ENCODE assay signal across 20 cellular contexts in genomic region chr18:9508446-9509025, GRCh38. TPM values are rescaled to one million over a fixed set of nuclear protein-coding genes. Genes with fewer than 3 reads are reported as not detected.
DNase-seq lines count a peak whose midpoint lies in the region; ATAC-seq and TF ChIP-seq lines count a peak whose summit lies in the region.
"Had no signal": no experiment of that assay in that cellular context is flagged by ENCODE, and none has a peak within 500 bp of the region (broad histone marks: within the 10 kb centered on the region; RNA-seq: fewer than 3 reads in every experiment).

No MANE protein-coding gene starts in this region.

- ATAC-seq in CD8-positive, alpha-beta T cell = no peak
- no peak for ATAC-seq in effector memory CD8-positive, alpha-beta T cell (replicated peaks)
- no peak for ATAC-seq in HG02884 (IDR thresholded peaks at IDR 0.05; ENCODE audit: unreplicated experiment)
- ATAC-seq in activated CD8-positive, alpha-beta T cell treated with anti-CD3 and anti-CD28 coated beads, Interleukin-2, amount 10 ng/mL, durations not matched to agents 7 days and 5 days = no peak
- ATAC-seq in GM21381 (IDR thresholded peaks at IDR 0.05; ENCODE audit: unreplicated experiment) = no peak

- H3K4me1 Mint-ChIP-seq in CD8-positive, alpha-beta T cell (ENCODE audit: low read depth) = peaks cover 40% of the 10 kb centered on the region
- H3K4me1 Mint-ChIP-seq in effector memory CD8-positive, alpha-beta T cell (ENCODE audit: low read depth in 2 of 2) = peaks cover 17 to 36% of the 10 kb centered on the region in 2 donors
- H3K4me1 Mint-ChIP-seq in activated CD8-positive, alpha-beta T cell treated with anti-CD3 and anti-CD28 coated beads, Interleukin-2, amount 10 ng/mL, durations not matched to agents 7 days and 5 days (ENCODE audit: low read depth) = no peaks in the 10 kb centered on the region

- H3K9me3 ChIP-seq in CD8-positive, alpha-beta T cell (ENCODE audit: low read length) = no peaks in the 10 kb centered on the region
- H3K9me3 ChIP-seq in SK-N-MC (ENCODE audit: low read depth, low read length) (0 out of 2 replicates have a peak, but pooled peaks cover 3% of the 10 kb centered on the region), neutrophil (no peaks in the 10 kb centered on the region)
- H3K9me3 ChIP-seq: SK-N-SH had no signal

- H3K27ac Mint-ChIP-seq in CD8-positive, alpha-beta T cell = peak overlapping the region; percentile 1
- peak overlapping the region; percentile 30 to 93 for H3K27ac Mint-ChIP-seq in effector memory CD8-positive, alpha-beta T cell
- no peak overlapping the region for H3K27ac Mint-ChIP-seq in activated CD8-positive, alpha-beta T cell treated with anti-CD3 and anti-CD28 coated beads, Interleukin-2, amount 10 ng/mL, durations not matched to agents 7 days and 5 days

- H3K27me3 Mint-ChIP-seq in CD8-positive, alpha-beta T cell (ENCODE audit: low read depth) = no peaks in the 10 kb centered on the region
- no peaks in the 10 kb centered on the region for H3K27me3 Mint-ChIP-seq in effector memory CD8-positive, alpha-beta T cell
- H3K27me3 Mint-ChIP-seq in activated CD8-positive, alpha-beta T cell treated with anti-CD3 and anti-CD28 coated beads, Interleukin-2, amount 10 ng/mL, durations not matched to agents 7 days and 5 days (ENCODE audit: low read depth) = no peaks in the 10 kb centered on the region

- no peak overlapping the region for H3K4me3 Mint-ChIP-seq in CD8-positive, alpha-beta T cell
- no peak overlapping the region for H3K4me3 Mint-ChIP-seq in effector memory CD8-positive, alpha-beta T cell
- H3K4me3 Mint-ChIP-seq in activated CD8-positive, alpha-beta T cell treated with anti-CD3 and anti-CD28 coated beads, Interleukin-2, amount 10 ng/mL, durations not matched to agents 7 days and 5 days = no peak overlapping the region

- no peaks in the 10 kb centered on the region for H3K36me3 ChIP-seq in CD8-positive, alpha-beta T cell (ENCODE audit: insufficient read depth, low read length)
- H3K36me3 ChIP-seq in SK-N-MC (ENCODE audit: insufficient read depth, low read length) (no peaks in the 10 kb centered on the region; the same call in 1 of the 2 replicates), neutrophil (peaks cover 9% of the 10 kb centered on the region)

- intact Hi-C loops in CD8-positive, alpha-beta T cell (cut with DNase I, micrococcal nuclease) = loop anchor here in 1 of 2 experiments (1.0 kb wide), 1 partner anchor 18 kb away; no protein-coding TSS in a partner anchor

- H3K9ac ChIP-seq in SK-N-MC (ENCODE audit: insufficient read length) = peak overlapping the region; percentile 20
- H3K9ac ChIP-seq: SK-N-SH had no signal

- H3K4me3 ChIP-seq in CD8-positive, alpha-beta T cell (ENCODE audit: low read depth, low read length) = no peak overlapping the region
- H3K4me3 ChIP-seq in SK-N-MC = no peak overlapping the region
- no peak overlapping the region for H3K4me3 ChIP-seq in neutrophil (ENCODE audit: low read depth in 1 of 2, low read length in 1 of 2)

- peaks cover 3% of the 10 kb centered on the region for H3K4me1 ChIP-seq in CD8-positive, alpha-beta T cell (ENCODE audit: insufficient read depth, low read length)
- H3K4me1 ChIP-seq in neutrophil (ENCODE audit: control insufficient read depth in 1 of 2, insufficient read depth in 1 of 2, low read depth in 1 of 2, low read length in 1 of 2) = no peaks in the 10 kb centered on the region

- no peak for DNase-seq in CD8-positive, alpha-beta T cell
- no peak for DNase-seq in SK-N-MC (ENCODE audit: low read depth, low spot score)
- DNase-seq in effector memory CD8-positive, alpha-beta T cell = no peak
- DNase-seq in activated CD8-positive, alpha-beta T cell treated with anti-CD3 and anti-CD28 coated beads, Interleukin-2, amount 10 ng/mL, durations not matched to agents 7 days and 5 days = no peak
- DNase-seq: ACHN, C1 segment of cervical spinal cord, GDM1, HCEC 1CT, KBM-7, NCI-H1105 treated with DMSO at 0.1 percent for 48 hours, NCI-H1694, NCI-H2081 treated with DMSO at 0.1 percent for 48 hours, NCI-H510A, NCI-H774, OCI-M1, Right ventricle myocardium superior, SK-N-SH had no signal

- peaks cover 1% of the 10 kb centered on the region for H3K9me3 Mint-ChIP-seq in CD8-positive, alpha-beta T cell
- H3K9me3 Mint-ChIP-seq in effector memory CD8-positive, alpha-beta T cell = no peaks in the 10 kb centered on the region
- peaks cover 2% of the 10 kb centered on the region for H3K9me3 Mint-ChIP-seq in activated CD8-positive, alpha-beta T cell treated with anti-CD3 and anti-CD28 coated beads, Interleukin-2, amount 10 ng/mL, durations not matched to agents 7 days and 5 days (ENCODE audit: insufficient read depth)

- CTCF ChIA-PET in CD8-positive, alpha-beta T cell (lab: Charles Lee) = interaction anchor here (1.4 kb wide), 1 partner anchor 8 kb away, joined by 3 read pairs; no protein-coding TSS in a partner anchor
- CTCF ChIA-PET in activated CD8-positive, alpha-beta T cell treated with anti-CD3 and anti-CD28 coated beads, Interleukin-2, amount 10 ng/mL, durations not matched to agents 7 days and 5 days (lab: Charles Lee) = interaction anchor here (1.2 kb wide), 1 partner anchor 12 kb away, joined by 3 read pairs; no protein-coding TSS in a partner anchor

- no peaks in the 10 kb centered on the region for H3K27me3 ChIP-seq in CD8-positive, alpha-beta T cell (ENCODE audit: insufficient read depth, low read length)
- no peaks in the 10 kb centered on the region for H3K27me3 ChIP-seq in neutrophil

- TF ChIP-seq CTCF in CD8-positive, alpha-beta T cell (IDR thresholded peaks at IDR 0.05) = no peak
- TF ChIP-seq CTCF in neutrophil (IDR thresholded peaks at IDR 0.05) = no peak

- POLR2A ChIA-PET in CD8-positive, alpha-beta T cell (lab: Charles Lee) = no interaction called here
- POLR2A ChIA-PET in activated CD8-positive, alpha-beta T cell treated with anti-CD3 and anti-CD28 coated beads, Interleukin-2, amount 10 ng/mL, durations not matched to agents 7 days and 5 days (lab: Charles Lee) = interaction anchor here (0.5 to 0.7 kb wide), 2 partner anchors 38 to 1399 kb away, joined by 3 read pairs; no protein-coding TSS in a partner anchor

- no peak overlapping the region for H3K27ac ChIP-seq in CD8-positive, alpha-beta T cell (ENCODE audit: low read depth, low read length)
- H3K27ac ChIP-seq in SK-N-MC (peak overlapping the region; percentile 82), neutrophil (peak overlapping the region; percentile 19)

- H3K36me3 Mint-ChIP-seq in CD8-positive, alpha-beta T cell = peaks cover 13% of the 10 kb centered on the region
- peaks cover 3% of the 10 kb centered on the region for H3K36me3 Mint-ChIP-seq in effector memory CD8-positive, alpha-beta T cell (ENCODE audit: insufficient read depth)
- H3K36me3 Mint-ChIP-seq in activated CD8-positive, alpha-beta T cell treated with anti-CD3 and anti-CD28 coated beads, Interleukin-2, amount 10 ng/mL, durations not matched to agents 7 days and 5 days (ENCODE audit: low read depth) = no peaks in the 10 kb centered on the region

RNA-seq across cellular contexts. Expression of gene RALBP1, which starts 33.2 kb away (rescaled TPM):
- 1 to 10 TPM; 5.4 to 7.9 TPM for total RNA-seq in CD8-positive, alpha-beta T cell
- total RNA-seq in activated CD8-positive, alpha-beta T cell treated with anti-CD3 and anti-CD28 coated beads, Interleukin-2, amount 10 ng/mL, durations not matched to agents 7 days and 5 days = 10 to 100 TPM; 48.6 to 51.2 TPM

Comparison
In these comparisons a context has a peak if more than half of its experiments do, and no peak if none do; other contexts are left out.
1. RNA of gene RALBP1, which starts 33.2 kb away (total RNA-seq): 48.6 to 51.2 TPM in activated CD8-positive, alpha-beta T cell treated with anti-CD3 and anti-CD28 coated beads, Interleukin-2, amount 10 ng/mL, durations not matched to agents 7 days and 5 days; 5.4 to 7.9 TPM in CD8-positive, alpha-beta T cell; every median in the first group is over 4 times any median in the second.